1 cellular context compared by ENCODE assay signal in genomic region chr19:8580710-8581281, GRCh38.
TF ChIP-seq lines count a peak whose summit lies in the region.

No MANE protein-coding gene starts in this region.

TF ChIP-seq in K562, 482 proteins besides CTCF, POLR2A, EP300 and RAD21 (continued from another document and continues in another):
- TF ChIP-seq ZMIZ1 (IDR thresholded peaks at IDR 0.05; ENCODE audit: low read depth in 2 of 2, low read length in 2 of 2) (no peak), ZNF449 (CRISPR knock-in tag; IDR thresholded peaks at IDR 0.05) (no peak), ZNF175 (CRISPR knock-in tag; IDR thresholded peaks at IDR 0.05; ENCODE audit: low read depth) (no peak), HCFC1 (IDR thresholded peaks at IDR 0.05; ENCODE audit: low read depth, low read length) (peak; percentile 39; the same call in 1 of the 2 replicates), ZNF384 (IDR thresholded peaks at IDR 0.05; ENCODE audit: low read depth, low read length) (peak; percentile 97), ATF3 (IDR thresholded peaks at IDR 0.05) (no peak), ATF3 (CRISPR knock-in tag; conservative IDR thresholded peaks at IDR 0.05) (0 out of 2 replicates have a peak, but pooled peaks have one; percentile 26), OTX1 (CRISPR knock-in tag; IDR thresholded peaks at IDR 0.05) (no peak), DPF2 (IDR thresholded peaks at IDR 0.05) (0 out of 2 replicates have a peak, but pooled peaks have one; percentile 33), MYC (IDR thresholded peaks at IDR 0.05; ENCODE audit: low read depth, low read length) (peak; percentile 65), MYC (CRISPR knock-in tag; IDR thresholded peaks at IDR 0.05; ENCODE audit: borderline replicate concordance, low read depth) (no peak), SPI1 (IDR thresholded peaks at IDR 0.05; ENCODE audit: borderline replicate concordance, low read depth, low read length) (0 out of 2 replicates have a peak, but pooled peaks have one; percentile 15), HNRNPL (IDR thresholded peaks at IDR 0.05; ENCODE audit: low read depth, low read length) (no peak), CTBP1 (IDR thresholded peaks at IDR 0.05; ENCODE audit: borderline replicate concordance) (peak; percentile 50; the same call in 1 of the 2 replicates), TEAD4 (IDR thresholded peaks at IDR 0.05; ENCODE audit: low read length) (no peak), TEAD4 (CRISPR knock-in tag; IDR thresholded peaks at IDR 0.05; ENCODE audit: borderline replicate concordance) (no peak), ZNF263 (CRISPR knock-in tag; IDR thresholded peaks at IDR 0.05; ENCODE audit: borderline replicate concordance) (peak; percentile 77; the same call in 1 of the 2 replicates), USF2 (CRISPR knock-in tag; IDR thresholded peaks at IDR 0.05) (no peak), YY1 (IDR thresholded peaks at IDR 0.05; ENCODE audit: borderline replicate concordance in 1 of 3, control insufficient read depth in 1 of 3, extremely low read depth in 1 of 3, insufficient read depth in 3 of 3, insufficient read length in 1 of 3, insufficient replicate concordance in 2 of 3, low read depth in 1 of 3, low read length in 2 of 3) (peak in 1 of 3 experiments; percentile 42), CXXC5 (CRISPR knock-in tag; IDR thresholded peaks at IDR 0.05) (peak; percentile 30; the same call in 1 of the 2 replicates), VEZF1 (CRISPR knock-in tag; IDR thresholded peaks at IDR 0.05) (peak; percentile 70), POLR3A (IDR thresholded peaks at IDR 0.05; ENCODE audit: borderline replicate concordance, extremely low read depth, insufficient read depth, insufficient read length) (no peak), ZFP36 (IDR thresholded peaks at IDR 0.05; ENCODE audit: low read depth, low read length, partially characterized antibody) (peak; percentile 12), TBL1XR1 (IDR thresholded peaks at IDR 0.05; ENCODE audit: low read length in 2 of 2) (0 out of 4 replicates have a peak, but pooled peaks of 1 of the 2 experiments have one; percentile 49), DACH1 (IDR thresholded peaks at IDR 0.05; ENCODE audit: partially characterized antibody) (peak; percentile 51), TBP (optimal IDR thresholded peaks at IDR 0.05; ENCODE audit: low read depth, low read length) (peak; percentile 18), ZNF217 (CRISPR knock-in tag; IDR thresholded peaks at IDR 0.05) (no peak), MTA3 (IDR thresholded peaks at IDR 0.05; ENCODE audit: borderline replicate concordance) (no peak), GABPB1 (CRISPR knock-in tag; IDR thresholded peaks at IDR 0.05) (peak; percentile 79), ELF1 (tag; IDR thresholded peaks at IDR 0.05) (peak; percentile 88), ATF4 (CRISPR knock-in tag; IDR thresholded peaks at IDR 0.05) (no peak), CCNT2 (IDR thresholded peaks at IDR 0.05; ENCODE audit: borderline replicate concordance, extremely low read depth, insufficient read length, low read depth, low read length) (peak; percentile 22), PCBP1 (IDR thresholded peaks at IDR 0.05; ENCODE audit: low read depth, low read length, poor library complexity, severe bottlenecking) (peak; percentile 78), NR0B1 (IDR thresholded peaks at IDR 0.05; ENCODE audit: partially characterized antibody) (no peak), MNT (conservative IDR thresholded peaks at IDR 0.05) (0 out of 4 replicates have a peak, but pooled peaks of 1 of the 2 experiments have one; percentile 20), ELK3 (CRISPR knock-in tag; IDR thresholded peaks at IDR 0.05) (no peak), MLLT1 (IDR thresholded peaks at IDR 0.05) (0 out of 4 replicates have a peak, but pooled peaks of 1 of the 2 experiments have one; percentile 31), POLR2H (tag; IDR thresholded peaks at IDR 0.05; ENCODE audit: low read depth) (no peak), ELF2 (CRISPR knock-in tag; IDR thresholded peaks at IDR 0.05) (peak; percentile 43; the same call in 1 of the 2 replicates), DEAF1 (CRISPR knock-in tag; IDR thresholded peaks at IDR 0.05) (peak; percentile 86), MTA1 (IDR thresholded peaks at IDR 0.05; ENCODE audit: borderline replicate concordance) (no peak), JUND (IDR thresholded peaks at IDR 0.05; ENCODE audit: borderline replicate concordance, low read depth, low read length) (peak; percentile 57), JUND (tag; IDR thresholded peaks at IDR 0.05; ENCODE audit: borderline replicate concordance, low read depth, low read length) (no peak; the same call in 2 of the 3 replicates), ESRRA (IDR thresholded peaks at IDR 0.05; ENCODE audit: borderline replicate concordance, low read depth) (0 out of 2 replicates have a peak, but pooled peaks have one; percentile 38), ZBTB7A (IDR thresholded peaks at IDR 0.05; ENCODE audit: borderline replicate concordance, control insufficient read depth, low read depth, low read length) (peak; percentile 97), ZNF274 (IDR thresholded peaks at IDR 0.05; ENCODE audit: borderline replicate concordance, low read depth, low read length) (no peak), TCF3 (CRISPR knock-in tag; IDR thresholded peaks at IDR 0.05) (0 out of 2 replicates have a peak, but pooled peaks have one; percentile 13)
